ENCODE assay signal across 8 cellular contexts in the genomic region with DNA sequence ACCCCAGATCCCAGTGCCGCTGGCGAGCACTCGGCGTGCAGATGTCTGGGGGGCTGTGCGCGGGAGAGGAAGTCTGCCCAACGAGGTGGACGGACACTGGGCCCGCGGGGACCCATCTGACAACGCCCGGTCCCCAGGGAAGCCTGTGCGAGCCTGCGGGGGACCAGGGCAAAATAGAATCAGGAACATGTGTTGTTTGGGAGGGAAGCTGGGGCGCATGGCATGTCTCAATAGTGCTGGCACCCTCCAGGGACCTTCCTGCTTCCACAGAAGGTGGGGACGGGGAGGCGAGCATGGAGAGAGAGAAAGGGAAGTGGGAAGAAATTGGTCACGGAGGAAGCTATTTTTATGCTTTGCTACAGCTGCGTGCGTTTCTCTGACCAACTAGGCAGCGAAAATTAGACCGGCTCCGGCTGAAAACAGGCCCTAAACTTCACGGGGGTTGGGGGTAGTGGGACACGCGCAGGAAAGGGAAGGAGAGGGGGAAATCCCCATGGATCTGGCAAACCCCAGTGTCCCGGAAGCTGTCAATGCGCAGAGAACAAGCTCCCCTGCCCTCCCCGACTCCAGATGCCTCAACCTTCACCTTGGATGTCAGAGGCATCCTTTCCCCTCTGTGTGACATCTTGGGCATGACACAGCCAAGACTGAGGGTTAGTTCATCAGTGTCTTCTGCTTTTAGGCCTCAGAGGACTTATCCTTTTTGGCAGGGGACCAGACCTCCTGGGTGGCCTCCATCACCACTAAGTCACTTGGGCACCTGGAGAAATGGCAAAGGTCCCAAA.
DNase-seq lines count a peak whose midpoint lies in the region; ATAC-seq and TF ChIP-seq lines count a peak whose summit lies in the region.

No MANE protein-coding gene starts in this region.

- intact Hi-C loops in Calu3 (cut with micrococcal nuclease; ENCODE audit: unreplicated experiment), result loop anchor here (5.0 to 10.0 kb wide), 2 partner anchors 95 to 613 kb away; no protein-coding TSS in a partner anchor

- H3K36me3 Mint-ChIP-seq in Calu3 (ENCODE audit: insufficient read depth, unreplicated experiment), result no peaks in the 10 kb centered on the region
- H3K36me3 Mint-ChIP-seq in IgD-negative memory B cell, result no peaks in the 10 kb centered on the region
- H3K36me3 Mint-ChIP-seq in brain, result no peaks in the 10 kb centered on the region
- no peaks in the 10 kb centered on the region for H3K36me3 Mint-ChIP-seq in mesothelial cell of epicardium

- H3K27me3 Mint-ChIP-seq in Calu3 (ENCODE audit: unreplicated experiment) (no peaks in the 10 kb centered on the region), IgD-negative memory B cell (peaks cover 3% of the 10 kb centered on the region), brain (peaks cover 3% of the 10 kb centered on the region), mesothelial cell of epicardium (ENCODE audit: low read depth) (no peaks in the 10 kb centered on the region)

- CTCF ChIA-PET in Calu3 (lab: Charles Lee), result interaction anchor here (0.6 to 1.4 kb wide), 3 partner anchors 127 to 1093 kb away, joined by 3 read pairs; no protein-coding TSS in a partner anchor

- H3K9me3 Mint-ChIP-seq in Calu3 (ENCODE audit: low read depth, unreplicated experiment) (no peaks in the 10 kb centered on the region), IgD-negative memory B cell (no peaks in the 10 kb centered on the region), brain (peaks cover 0 to 8% (median 0%) of the 10 kb centered on the region in 5 experiments), mesothelial cell of epicardium (no peaks in the 10 kb centered on the region)

- H3K27ac Mint-ChIP-seq in Calu3 (ENCODE audit: unreplicated experiment) (no peak overlapping the region), IgD-negative memory B cell (peak overlapping the region in 1 of 3 donors; percentile 57), brain (peak overlapping the region in 3 of 5 experiments; percentile 56 to 91 (median 74)), mesothelial cell of epicardium (peak overlapping the region; percentile 50)

- H3K4me1 Mint-ChIP-seq in Calu3 (ENCODE audit: low read depth, unreplicated experiment) (peaks cover 11% of the 10 kb centered on the region), IgD-negative memory B cell (peaks cover 4 to 6% (median 4%) of the 10 kb centered on the region in 3 donors), brain (peaks cover 26% of the 10 kb centered on the region), mesothelial cell of epicardium (peaks cover 14% of the 10 kb centered on the region)

- BruUV-seq in Calu3 (replicated peaks; lab: Mats Ljungman, UMichigan), result no TSS peak

- H3K4me3 Mint-ChIP-seq in Calu3 (ENCODE audit: low read depth, unreplicated experiment) (peak overlapping the region; percentile 67), IgD-negative memory B cell (peak overlapping the region; percentile 63 to 90 (median 82)), brain (peak overlapping the region; percentile 20 to 83 (median 78)), mesothelial cell of epicardium (peak overlapping the region; percentile 59)

- TF ChIP-seq CTCF in Calu3 (IDR thresholded peaks at IDR 0.05; ENCODE audit: unreplicated experiment) (no peak), brain (conservative IDR thresholded peaks at IDR 0.05) (no peak), mesothelial cell of epicardium (IDR thresholded peaks at IDR 0.05; ENCODE audit: unreplicated experiment) (no peak)

- DNase-seq in Calu3, result no peak
- no peak for DNase-seq in mesothelial cell of epicardium (ENCODE audit: low spot score in 2 of 2, unreplicated experiment in 2 of 2)
- DNase-seq in NCI-H82 (lab: John Stamatoyannopoulos, UW), result no peak
- DNase-seq in AG08396 (ENCODE audit: low spot score), result no peak
- DNase-seq in NCI-H1417 treated with DMSO at 0.1 percent for 48 hours (lab: John Stamatoyannopoulos, UW), result no peak

- ATAC-seq in GM18861 (IDR thresholded peaks at IDR 0.05; ENCODE audit: unreplicated experiment), result no peak
